ENCODE assay signal across 8 cellular contexts in the genomic region with DNA sequence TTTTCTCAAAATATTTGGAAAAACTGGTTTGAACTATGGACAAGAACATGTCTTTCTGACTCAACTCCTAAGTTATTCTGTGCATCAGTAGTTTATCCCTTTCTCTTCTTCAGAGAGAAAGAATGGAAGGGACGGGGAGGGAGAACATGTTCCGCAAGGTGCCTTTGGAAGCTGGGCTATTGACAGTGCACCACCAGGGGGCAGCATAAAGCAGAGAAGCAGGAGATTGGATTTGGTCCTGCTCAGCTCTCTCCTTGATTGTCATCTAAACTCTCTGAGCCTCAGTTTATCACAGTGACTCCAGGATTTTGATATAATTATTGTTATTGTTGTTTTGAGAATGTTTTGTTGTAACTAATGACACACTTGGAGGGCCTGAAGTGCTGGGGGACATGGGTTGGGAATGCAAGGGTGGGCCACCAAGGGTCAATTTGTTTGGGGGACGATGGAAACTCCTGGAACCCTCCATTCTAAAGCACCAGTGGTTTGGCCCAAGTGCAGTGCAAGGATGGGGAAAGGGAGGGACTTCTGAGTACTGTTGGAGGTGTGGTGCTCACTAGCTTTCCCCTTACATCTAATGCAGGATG. TPM values are rescaled to one million over a fixed set of nuclear protein-coding genes. Genes with fewer than 3 reads are reported as not detected.
DNase-seq lines count a peak whose midpoint lies in the region; ATAC-seq and TF ChIP-seq lines count a peak whose summit lies in the region.

No MANE protein-coding gene starts in this region.

- peaks cover 18% of the 10 kb centered on the region for H3K36me3 Mint-ChIP-seq in endodermal cell (ENCODE audit: low read depth)

- no peak overlapping the region for H3K4me3 Mint-ChIP-seq in endodermal cell

- 0 to 73% methylated on average over 1 to 3 of the region's 3 CpGs for WGBS in endodermal cell (ENCODE audit: insufficient coverage in 1 of 2, insufficient read length in 1 of 2), 2 experiments
- WGBS in mesendoderm (ENCODE audit: extremely low coverage, insufficient coverage, low lambda C conversion rate) = no CpG with 5 or more reads among the region's 3 CpGs

- DNase-seq in NCI-H1417 (lab: John Stamatoyannopoulos, UW) (peak; percentile 49 to 87 (median 78)), NCI-H1417 treated with DMSO at 0.1 percent for 48 hours (lab: John Stamatoyannopoulos, UW) (no peak), NCI-H82 treated with DMSO at 0.1 percent for 48 hours (lab: John Stamatoyannopoulos, UW; ENCODE audit: unreplicated experiment) (peak; percentile 40), endodermal cell (peak; percentile 96), mesendoderm (peak; percentile 78)
- peak; percentile 34 to 75 for DNase-seq in activated CD8-positive, alpha-beta memory T cell treated with anti-CD3 and anti-CD28 coated beads for 1 hour (ENCODE audit: extremely low read depth in 1 of 2, low read depth in 1 of 2)
- DNase-seq in stimulated activated CD8-positive, alpha-beta memory T cell treated with anti-CD3 and anti-CD28 coated beads, Interleukin-2, amount 100 ng/mL, for 48 hours (ENCODE audit: low read depth in 2 of 2) = peak; percentile 70 to 74

- H4K5ac ChIP-seq in mesendoderm (ENCODE audit: low read length) = no peak overlapping the region

- no peak overlapping the region for H3K9ac ChIP-seq in endodermal cell (ENCODE audit: extremely low read depth, low read length, poor library complexity, severe bottlenecking)
- no peak overlapping the region for H3K9ac ChIP-seq in mesendoderm (ENCODE audit: low read length)

- no peak overlapping the region for H3K4me2 ChIP-seq in mesendoderm (ENCODE audit: low read length)

- H3K9me3 Mint-ChIP-seq in endodermal cell = peaks cover 11% of the 10 kb centered on the region

- H2AK5ac ChIP-seq in mesendoderm (ENCODE audit: low read length) = no peak overlapping the region

- H3K79me1 ChIP-seq in mesendoderm (ENCODE audit: low read length) = no peaks in the 10 kb centered on the region

- H3K79me2 ChIP-seq in mesendoderm (ENCODE audit: control insufficient read depth, insufficient read depth, low read length) = no peaks in the 10 kb centered on the region

- H3K27ac ChIP-seq in endodermal cell (ENCODE audit: low read depth, low read length) = no peak overlapping the region
- no peak overlapping the region for H3K27ac ChIP-seq in mesendoderm (ENCODE audit: low read depth, low read length)

- H2BK5ac ChIP-seq in mesendoderm (ENCODE audit: low read length) = no peak overlapping the region

- H3K36me3 ChIP-seq in endodermal cell (ENCODE audit: control insufficient read depth, insufficient read depth, low read length) (peaks cover 8% of the 10 kb centered on the region), mesendoderm (ENCODE audit: control insufficient read depth, insufficient read depth, low read length) (no peaks in the 10 kb centered on the region)

- no peak overlapping the region for H3K4me3 ChIP-seq in endodermal cell (ENCODE audit: low read length)
- no peak overlapping the region for H3K4me3 ChIP-seq in mesendoderm (ENCODE audit: low read length)

- no peak overlapping the region for H3K56ac ChIP-seq in mesendoderm (ENCODE audit: low read length)

- no peak overlapping the region for H2BK120ac ChIP-seq in mesendoderm (ENCODE audit: low read depth, low read length)

- H3K4me1 ChIP-seq in endodermal cell (ENCODE audit: control insufficient read depth, insufficient read depth, low read length) (no peaks in the 10 kb centered on the region), mesendoderm (ENCODE audit: control insufficient read depth, low read depth, low read length) (no peaks in the 10 kb centered on the region)

- TF ChIP-seq CTCF in endodermal cell (conservative IDR thresholded peaks at IDR 0.05) = peak; percentile 95

- H3K27me3 ChIP-seq in endodermal cell (ENCODE audit: control insufficient read depth, insufficient read depth, low read length, poor library complexity, severe bottlenecking) (peaks cover 7% of the 10 kb centered on the region), mesendoderm (ENCODE audit: insufficient read depth, low read length, poor library complexity) (no peaks in the 10 kb centered on the region)

- no peak overlapping the region for H3K23ac ChIP-seq in mesendoderm (ENCODE audit: low read length)

- H4K8ac ChIP-seq in mesendoderm (ENCODE audit: low read depth, low read length) = no peak overlapping the region

- peaks cover 13% of the 10 kb centered on the region for H3K9me3 ChIP-seq in endodermal cell (ENCODE audit: control insufficient read depth, low read length)

- peaks cover 5% of the 10 kb centered on the region for H3K27me3 Mint-ChIP-seq in endodermal cell (ENCODE audit: insufficient read depth)

- no peak overlapping the region for H3K4ac ChIP-seq in mesendoderm (ENCODE audit: low read depth, low read length)

- H2BK15ac ChIP-seq in mesendoderm (replicated peaks; ENCODE audit: low read depth) = no peak overlapping the region

- peak; percentile 81 for ATAC-seq in HG03432 (IDR thresholded peaks at IDR 0.05; ENCODE audit: unreplicated experiment)

- H3K4me1 Mint-ChIP-seq in endodermal cell = no peaks in the 10 kb centered on the region

- no peak overlapping the region for H3K27ac Mint-ChIP-seq in endodermal cell

- no peak overlapping the region for H3K18ac ChIP-seq in mesendoderm (ENCODE audit: low read length)

RNA-seq across cellular contexts. Expression of a gene that starts 45.3 kb away (rescaled TPM):
- 10 to 100 TPM; 53.5 to 55.2 TPM for total RNA-seq in endodermal cell
- polyA plus RNA-seq in endodermal cell (2013, experiment 1 of 2) = 30.0 TPM
- polyA plus RNA-seq in endodermal cell (2013, experiment 2 of 2) = 29.1 TPM
- polyA plus RNA-seq in mesendoderm (2013, experiment 1 of 2) = 26.7 TPM
- polyA plus RNA-seq in mesendoderm (2013, experiment 2 of 2) = 26.7 TPM
